25 cellular contexts compared by ENCODE assay signal in genomic region chr6:144129469-144129868, GRCh38. TPM values are rescaled to one million over a fixed set of nuclear protein-coding genes. Genes with fewer than 3 reads are reported as not detected.
DNase-seq lines count a peak whose midpoint lies in the region; ATAC-seq, FAIRE-seq and TF ChIP-seq lines count a peak whose summit lies in the region.
"Had no signal": no experiment of that assay in that cellular context is flagged by ENCODE, and none has a peak within 500 bp of the region (broad histone marks: within the 10 kb centered on the region; RNA-seq: fewer than 3 reads in every experiment).

No MANE protein-coding gene starts in this region.

- H3K27me3 ChIP-seq in HCT116 (ENCODE audit: insufficient read depth, low read length) (no peaks in the 10 kb centered on the region), GM12878 (replicated peaks in 1 of 2; ENCODE audit: control insufficient read depth in 2 of 2, insufficient read depth in 2 of 2, low read length in 1 of 2) (no peaks in the 10 kb centered on the region), neuronal stem cell (ENCODE audit: control insufficient read depth in 3 of 3, insufficient read depth in 3 of 3, low read depth in 1 of 3, low read length in 3 of 3) (peaks cover 0 to 4% (median 0%) of the 10 kb centered on the region in 3 experiments), aorta (ENCODE audit: control insufficient read depth in 1 of 2, insufficient read depth in 2 of 2, low read length in 1 of 2) (no peaks in the 10 kb centered on the region)
- H3K27me3 ChIP-seq in CD8-positive, alpha-beta T cell (ENCODE audit: insufficient read depth, low read length) = no peaks in the 10 kb centered on the region
- H3K27me3 ChIP-seq: MG63, SJCRH30 had no signal

- no peaks in the 10 kb centered on the region for H3K9me3 ChIP-seq in HCT116 (ENCODE audit: control insufficient read depth in 1 of 2, insufficient read depth in 1 of 2, low read depth in 1 of 2, low read length in 2 of 2)
- no peaks in the 10 kb centered on the region for H3K9me3 ChIP-seq in GM12878 (replicated peaks; ENCODE audit: control insufficient read depth, insufficient read depth, low read length)
- H3K9me3 ChIP-seq in neuronal stem cell (replicated peaks in 1 of 2; ENCODE audit: control insufficient read depth in 2 of 2, insufficient read depth in 1 of 2, low read depth in 1 of 2, low read length in 2 of 2) = no peaks in the 10 kb centered on the region
- H3K9me3 ChIP-seq in CD8-positive, alpha-beta T cell (ENCODE audit: low read length) = no peaks in the 10 kb centered on the region
- H3K9me3 ChIP-seq in aorta (ENCODE audit: control insufficient read depth, low read length) = peaks cover 2% of the 10 kb centered on the region
- H3K9me3 ChIP-seq: MG63, SJCRH30 had no signal

- no peaks in the 10 kb centered on the region for H3K79me2 ChIP-seq in HCT116 (ENCODE audit: insufficient read depth, low read length)
- H3K79me2 ChIP-seq in GM12878 (ENCODE audit: control insufficient read depth, insufficient read depth, low read length) = no peaks in the 10 kb centered on the region

- H2BK120ac ChIP-seq in neuronal stem cell (ENCODE audit: low read depth, low read length) = no peak overlapping the region

- no peak overlapping the region for H3K4ac ChIP-seq in neuronal stem cell (ENCODE audit: low read length)

- peaks cover 13% of the 10 kb centered on the region for H3K9me3 Mint-ChIP-seq in activated CD4-positive, alpha-beta T cell treated with anti-CD3 and anti-CD28 coated beads, Interleukin-2, amount 10 ng/mL, durations not matched to agents 24 days and 14 days
- H3K9me3 Mint-ChIP-seq in CD8-positive, alpha-beta T cell = no peaks in the 10 kb centered on the region

- H2AFZ ChIP-seq in HCT116 (ENCODE audit: low read depth, low read length, poor library complexity, severe bottlenecking) (peak overlapping the region; percentile 42), GM12878 (ENCODE audit: control insufficient read depth, low read depth, low read length) (peak overlapping the region; percentile 6), neuronal stem cell (ENCODE audit: low read length) (no peak overlapping the region)
- H2AFZ ChIP-seq: GM23248, PC-9 had no signal

- no TSS peak for BruUV-seq in HCT116 (replicated peaks; lab: Mats Ljungman, UMichigan)
- no TSS peak for BruUV-seq in GM12878 (replicated peaks; lab: Mats Ljungman, UMichigan)

- peak overlapping the region; percentile 40 for H3K27ac Mint-ChIP-seq in activated CD4-positive, alpha-beta T cell treated with anti-CD3 and anti-CD28 coated beads, Interleukin-2, amount 10 ng/mL, durations not matched to agents 24 days and 14 days
- no peak overlapping the region for H3K27ac Mint-ChIP-seq in CD8-positive, alpha-beta T cell

- no peak overlapping the region for H3K23ac ChIP-seq in neuronal stem cell (ENCODE audit: low read depth, low read length, poor library complexity)

- TF ChIP-seq POLR2A in HCT116 (IDR thresholded peaks at IDR 0.05; ENCODE audit: borderline replicate concordance, extremely low read depth, insufficient read depth, insufficient read length) = no peak
- no peak for TF ChIP-seq POLR2A in GM12878 (IDR thresholded peaks at IDR 0.05; ENCODE audit: low read depth, low read length)

- H3K14ac ChIP-seq in neuronal stem cell (ENCODE audit: low read length) = no peak overlapping the region

- H4K91ac ChIP-seq in neuronal stem cell (ENCODE audit: low read depth, low read length, poor library complexity) = no peak overlapping the region

- H3K9me2 ChIP-seq in HCT116 (ENCODE audit: insufficient read depth) = no peaks in the 10 kb centered on the region

- H3K4me1 Mint-ChIP-seq in activated CD4-positive, alpha-beta T cell treated with anti-CD3 and anti-CD28 coated beads, Interleukin-2, amount 10 ng/mL, durations not matched to agents 24 days and 14 days = peaks cover 19% of the 10 kb centered on the region
- H3K4me1 Mint-ChIP-seq in CD8-positive, alpha-beta T cell (ENCODE audit: low read depth) = no peaks in the 10 kb centered on the region

- H3K9ac ChIP-seq in HCT116 (ENCODE audit: low read length) (no peak overlapping the region), GM12878 (ENCODE audit: control insufficient read depth, insufficient read depth, low read length) (no peak overlapping the region), neuronal stem cell (ENCODE audit: low read depth, low read length, poor library complexity) (no peak overlapping the region)
- H3K9ac ChIP-seq: GM23248 had no signal

- intact Hi-C loops in activated CD4-positive, alpha-beta T cell treated with anti-CD3 and anti-CD28 coated beads, Interleukin-2, amount 10 ng/mL, durations not matched to agents 24 days and 14 days (cut with micrococcal nuclease) = no loop called here
- intact Hi-C loops in HCT116 (cut with micrococcal nuclease) (no loop called here), GM12878 (cut with micrococcal nuclease; ENCODE audit: unreplicated experiment) (no loop called here), aorta (cut with DNase I) (no loop called here)
- intact Hi-C loops in CD8-positive, alpha-beta T cell (cut with DNase I, micrococcal nuclease) = no loop called here

- RAD21 ChIA-PET in HCT116 (lab: Charles Lee; ENCODE audit: low non-redundant PET in 1 of 2, low total read pairs in 2 of 2, uncharacterized antibody in 2 of 2, unreplicated experiment in 2 of 2) = no interaction called here
- RAD21 ChIA-PET in GM12878 (lab: Charles Lee; ENCODE audit: unreplicated experiment) = interaction anchor here (0.8 to 1.0 kb wide), 2 partner anchors 11 to 61 kb away, joined by 3 read pairs; no protein-coding TSS in a partner anchor

- TF ChIP-seq CTCF in HCT116 (IDR thresholded peaks at IDR 0.05 in 2 of 3, conservative IDR thresholded peaks at IDR 0.05 in 1 of 3; ENCODE audit: borderline replicate concordance in 1 of 3, insufficient read depth in 1 of 3, low read depth in 2 of 3, low read length in 2 of 3) (no peak), GM12878 (IDR thresholded peaks at IDR 0.05 in 2 of 3, conservative IDR thresholded peaks at IDR 0.05 in 1 of 3; ENCODE audit: control insufficient read depth in 2 of 3, extremely low read depth in 1 of 3, insufficient read depth in 1 of 3, low read depth in 3 of 3, low read length in 3 of 3) (no peak)
- no peak for TF ChIP-seq CTCF in CD8-positive, alpha-beta T cell (IDR thresholded peaks at IDR 0.05)

- no peaks in the 10 kb centered on the region for H3K79me1 ChIP-seq in neuronal stem cell (ENCODE audit: low read depth, low read length)

- peak; percentile 37 for DNase-seq in activated CD4-positive, alpha-beta T cell treated with anti-CD3 and anti-CD28 coated beads, Interleukin-2, amount 10 ng/mL, durations not matched to agents 24 days and 14 days
- DNase-seq in activated CD4-positive, alpha-beta T cell treated with anti-CD3 and anti-CD28 coated beads, Interleukin-2, amount 50 U/mL, for 48 hours = no peak
- DNase-seq in HCT116 (ENCODE audit: low read depth, low spot score) (no peak), GM12878 (ENCODE audit: low read depth, low spot score) (no peak), neuronal stem cell (ENCODE audit: low spot score) (no peak), COR-L47 (lab: John Stamatoyannopoulos, UW) (no peak), aorta (no peak)
- no peak for DNase-seq in CD8-positive, alpha-beta T cell
- DNase-seq: CD4-positive, CD25-positive, alpha-beta regulatory T cell; GM23248; HCEC 1CT; KBM-7; MG63; NCI-H1105 treated with DMSO at 0.1 percent for 48 hours; NCI-H146; NCI-H1930; NCI-H2107; NCI-H446 treated with DMSO at 0.1 percent for 48 hours; NCI-H526; PC-9; SJCRH30 had no signal

- H3K4me3 ChIP-seq in HCT116 (replicated peaks in 1 of 2; ENCODE audit: low read depth in 1 of 2, low read length in 2 of 2) = no peak overlapping the region
- H3K4me3 ChIP-seq in GM12878 = no peak overlapping the region
- peak overlapping the region in 1 of 2 donors; percentile 68 for H3K4me3 ChIP-seq in neuronal stem cell (ENCODE audit: low read length in 2 of 2)
- H3K4me3 ChIP-seq in CD8-positive, alpha-beta T cell (ENCODE audit: low read depth, low read length) = no peak overlapping the region
- no peak overlapping the region for H3K4me3 ChIP-seq in aorta (ENCODE audit: low read length in 2 of 2)
- H3K4me3 ChIP-seq: GM23248, MG63, PC-9, SJCRH30 had no signal

- no peak for TF ChIP-seq EP300 in GM12878 (IDR thresholded peaks at IDR 0.05; ENCODE audit: borderline replicate concordance in 1 of 2, control insufficient read depth in 1 of 2, low read depth in 2 of 2, low read length in 2 of 2)

- no peak overlapping the region for H4K8ac ChIP-seq in neuronal stem cell (ENCODE audit: low read depth, low read length)

- H3K36me3 ChIP-seq in HCT116 (ENCODE audit: control insufficient read depth in 1 of 2, insufficient read depth in 2 of 2, low read length in 2 of 2) (no peaks in the 10 kb centered on the region), GM12878 (ENCODE audit: control insufficient read depth in 2 of 2, insufficient read depth in 2 of 2, low read length in 1 of 2) (no peaks in the 10 kb centered on the region), neuronal stem cell (replicated peaks in 1 of 2; ENCODE audit: control insufficient read depth in 2 of 2, insufficient read depth in 2 of 2, low read length in 2 of 2) (peaks cover 0 to 2% of the 10 kb centered on the region in 2 donors), aorta (ENCODE audit: control insufficient read depth in 1 of 2, insufficient read depth in 2 of 2, low read length in 1 of 2) (no peaks in the 10 kb centered on the region)
- H3K36me3 ChIP-seq in CD8-positive, alpha-beta T cell (ENCODE audit: insufficient read depth, low read length) = no peaks in the 10 kb centered on the region
- H3K36me3 ChIP-seq: MG63, SJCRH30 had no signal

- CTCF ChIA-PET in HCT116 (lab: Charles Lee) (no interaction called here), GM12878 (lab: Yijun Ruan, JAX) (interaction anchor here (0.5 to 3.7 kb wide), 5 partner anchors 24 to 90 kb away, joined by 3 to 12 read pairs (median 3); no protein-coding TSS in a partner anchor)
- CTCF ChIA-PET in CD8-positive, alpha-beta T cell (lab: Charles Lee) = no interaction called here

- H4K20me1 ChIP-seq in HCT116 (ENCODE audit: insufficient read depth) (no peaks in the 10 kb centered on the region), GM12878 (ENCODE audit: control insufficient read depth, insufficient read depth) (no peaks in the 10 kb centered on the region)

- no peak overlapping the region for H2BK12ac ChIP-seq in neuronal stem cell (ENCODE audit: low read length)

- H3K27ac ChIP-seq in HCT116 (ENCODE audit: low read depth, low read length) (no peak overlapping the region), GM12878 (ENCODE audit: control insufficient read depth, insufficient read depth) (no peak overlapping the region), neuronal stem cell (replicated peaks; ENCODE audit: low read length) (no peak overlapping the region), aorta (ENCODE audit: low read depth in 1 of 2, low read length in 2 of 2) (no peak overlapping the region)
- H3K27ac ChIP-seq in CD8-positive, alpha-beta T cell (ENCODE audit: low read depth, low read length) = no peak overlapping the region
- H3K27ac ChIP-seq: GM23248, PC-9, SJCRH30 had no signal

- H2AK5ac ChIP-seq in neuronal stem cell (ENCODE audit: low read depth, low read length) = no peak overlapping the region

- H3K36me3 Mint-ChIP-seq in activated CD4-positive, alpha-beta T cell treated with anti-CD3 and anti-CD28 coated beads, Interleukin-2, amount 10 ng/mL, durations not matched to agents 24 days and 14 days (ENCODE audit: low read depth) = no peaks in the 10 kb centered on the region
- no peaks in the 10 kb centered on the region for H3K36me3 Mint-ChIP-seq in CD8-positive, alpha-beta T cell
- H3K36me3 Mint-ChIP-seq: CD4-positive, CD25-positive, alpha-beta regulatory T cell had no signal

- no peak overlapping the region for H2BK15ac ChIP-seq in neuronal stem cell (ENCODE audit: low read length)

- H2BK5ac ChIP-seq in neuronal stem cell (ENCODE audit: low read length) = no peak overlapping the region

- H3K27me3 Mint-ChIP-seq in activated CD4-positive, alpha-beta T cell treated with anti-CD3 and anti-CD28 coated beads, Interleukin-2, amount 10 ng/mL, durations not matched to agents 24 days and 14 days = peaks cover 3% of the 10 kb centered on the region
- H3K27me3 Mint-ChIP-seq in CD8-positive, alpha-beta T cell (ENCODE audit: low read depth) = peaks cover 4% of the 10 kb centered on the region

- no peak overlapping the region for H3K4me2 ChIP-seq in HCT116 (ENCODE audit: low read length)
- no peak overlapping the region for H3K4me2 ChIP-seq in GM12878 (ENCODE audit: control insufficient read depth, insufficient read depth)
- H3K4me2 ChIP-seq in neuronal stem cell (ENCODE audit: insufficient read depth, low read length, poor library complexity, severe bottlenecking) = no peak overlapping the region
- H3K4me2 ChIP-seq: PC-9 had no signal

- TF ChIP-seq RAD21 in HCT116 (IDR thresholded peaks at IDR 0.05; ENCODE audit: low read depth) (no peak), GM12878 (IDR thresholded peaks at IDR 0.05; ENCODE audit: insufficient read depth, low read depth, low read length) (no peak)

- in situ Hi-C loops in GM12878 (cut with MboI) = no loop called here

- H3K4me1 ChIP-seq in HCT116 (ENCODE audit: control insufficient read depth in 1 of 2, insufficient read depth in 2 of 2, low read length in 2 of 2) = peaks cover 0 to 13% of the 10 kb centered on the region in 2 experiments; a peak in 2 of 4 replicates
- H3K4me1 ChIP-seq in GM12878 (ENCODE audit: control insufficient read depth, insufficient read depth, low read length) = peaks cover 5% of the 10 kb centered on the region
- peaks cover 0 to 2% of the 10 kb centered on the region in 2 donors for H3K4me1 ChIP-seq in neuronal stem cell (ENCODE audit: control insufficient read depth in 2 of 2, insufficient read depth in 1 of 2, low read depth in 1 of 2, low read length in 2 of 2)
- no peaks in the 10 kb centered on the region for H3K4me1 ChIP-seq in CD8-positive, alpha-beta T cell (ENCODE audit: insufficient read depth, low read length)
- H3K4me1 ChIP-seq in aorta (ENCODE audit: control insufficient read depth in 1 of 2, insufficient read depth in 2 of 2, low read length in 2 of 2) = peaks cover 0 to 4% of the 10 kb centered on the region in 2 donors
- H3K4me1 ChIP-seq: SJCRH30 had no signal

- SMC1A ChIA-PET in GM12878 (lab: Charles Lee; ENCODE audit: uncharacterized antibody, unreplicated experiment) = interaction anchor here (0.8 to 2.6 kb wide), 6 partner anchors 14 to 88 kb away, joined by 3 to 9 read pairs (median 6); no protein-coding TSS in a partner anchor

- 69% methylated on average over 6 of the region's 6 CpGs for WGBS in GM12878 (ENCODE audit: insufficient coverage, insufficient replicate concordance, low lambda C conversion rate, missing lambda C conversion rate)
- no CpG with 5 or more reads among the region's 6 CpGs for WGBS in neuronal stem cell (ENCODE audit: extremely low coverage in 2 of 2, insufficient read length in 2 of 2, insufficient replicate concordance in 1 of 2), 2 donors
- WGBS in aorta, 2 donors = 89 to 95% methylated on average over 6 of the region's 6 CpGs

- H3K18ac ChIP-seq in neuronal stem cell (ENCODE audit: low read length) = peak overlapping the region; percentile 3

- ATAC-seq in HCT116 (no peak), GM12878 (no peak), aorta (ENCODE audit: low FRiP score) (no peak)
- ATAC-seq in CD8-positive, alpha-beta T cell = no peak
- ATAC-seq: HepG2, Right ventricle myocardium inferior, SK-N-SH treated with all-trans-retinoic acid at 6 μM for 48 hours had no signal

- no peak overlapping the region for H3K4me3 Mint-ChIP-seq in activated CD4-positive, alpha-beta T cell treated with anti-CD3 and anti-CD28 coated beads, Interleukin-2, amount 10 ng/mL, durations not matched to agents 24 days and 14 days
- no peak overlapping the region for H3K4me3 Mint-ChIP-seq in CD8-positive, alpha-beta T cell
- H3K4me3 Mint-ChIP-seq: CD4-positive, CD25-positive, alpha-beta regulatory T cell had no signal

- FAIRE-seq in GM12878 (lab: Jason Lieb, UNC) = no peak
- FAIRE-seq: G401.6, HepG2 had no signal

- POLR2A ChIA-PET in HCT116 (lab: Charles Lee) = no interaction called here
- POLR2A ChIA-PET in GM12878 (lab: Charles Lee) = interaction anchor here (0.6 kb wide), 2 partner anchors 9 to 26 kb away, joined by 3 read pairs; no protein-coding TSS in a partner anchor
- POLR2A ChIA-PET in CD8-positive, alpha-beta T cell (lab: Charles Lee) = interaction anchor here (0.6 kb wide), 2 partner anchors 10 to 39 kb away, joined by 3 read pairs; no protein-coding TSS in a partner anchor

RNA-seq across cellular contexts. Expression of gene STX11, which starts 20.8 kb away (rescaled TPM):
- total RNA-seq in activated CD4-positive, alpha-beta T cell treated with anti-CD3 and anti-CD28 coated beads, Interleukin-2, amount 10 ng/mL, durations not matched to agents 24 days and 14 days = 15.5 and 15.6 TPM in 2 replicates
- total RNA-seq in HCT116 (2021; ENCODE audit: unreplicated experiment) (0.69 TPM), GM12878 (2014; rRNA removed) (21.3 and 22.0 TPM in 2 replicates), GM12878 (2014; rRNA removed; fragmentation: Illumina TruSeq; extraction: Trizol) (9.2 and 10.1 TPM in 2 replicates), GM12878 (2021) (20.9 and 23.2 TPM in 2 replicates), aorta (1 to 10 TPM; 6.5 to 7.0 TPM)
- 0.57 and 0.65 TPM in 2 replicates for polyA plus RNA-seq in HCT116 (2012)
- total RNA-seq in GM12878 (2013; cell fraction: nucleolus; rRNA removed) = 23.8 and 25.7 TPM in 2 replicates
- 8.4 TPM for polyA plus RNA-seq in GM12878 (2011; ENCODE audit: low read depth)
- polyA plus RNA-seq in GM12878 (2011; rRNA removed) (34.2 and 35.3 TPM in 2 replicates), GM12878 (2014; fragmentation: Illumina TruSeq; extraction: Trizol) (9.9 and 11.0 TPM in 2 replicates), GM12878 (2014; fragmentation: Nextera tagmentation; extraction: Ambion mirVana) (1 to 10 TPM in 1 of 2 experiments, under 1 TPM in 1; 0.66 to 2.3 TPM), GM12878 (2014; rRNA removed) (17.8 and 18.2 TPM in 2 replicates), GM12878 (2016; fragmentation: Nextera tagmentation; extraction: Ambion mirVana) (10 to 100 TPM; 37.7 to 38.1 TPM), aorta (1 to 10 TPM; 2.0 to 4.6 TPM)
- polyA plus RNA-seq in GM12878 (2011; cell fraction: cytosol; rRNA removed) = 34.9 and 44.9 TPM in 2 replicates
- 25.4 and 30.4 TPM in 2 replicates for polyA plus RNA-seq in GM12878 (2011; cell fraction: nucleus; rRNA removed)
- 14.9 and 16.3 TPM in 2 replicates for polyA plus RNA-seq in GM12878 (2012)
- 34.6 and 59.5 TPM in 2 replicates for polyA minus RNA-seq in GM12878 (2011; rRNA and poly(A)+ RNA removed)
- polyA minus RNA-seq in GM12878 (2011; cell fraction: cytosol; rRNA and poly(A)+ RNA removed) = 21.9 and 22.6 TPM in 2 replicates
- 13.5 and 24.3 TPM in 2 replicates for polyA minus RNA-seq in GM12878 (2011; cell fraction: nucleus; rRNA and poly(A)+ RNA removed)
- polyA plus RNA-seq in neuronal stem cell (2013, experiment 1 of 2) = 0.08 TPM
- polyA plus RNA-seq in neuronal stem cell (2013, experiment 2 of 2) = 0.08 TPM
- 10 to 100 TPM; 17.7 to 18.9 TPM for total RNA-seq in CD8-positive, alpha-beta T cell
- total RNA-seq: HepG2 had no signal

RNA-seq across cellular contexts. Expression of gene SF3B5, which starts 34.1 kb away (rescaled TPM):
- total RNA-seq in activated CD4-positive, alpha-beta T cell treated with anti-CD3 and anti-CD28 coated beads, Interleukin-2, amount 10 ng/mL, durations not matched to agents 24 days and 14 days = 214 and 217 TPM in 2 replicates
- total RNA-seq in HCT116 (2021; ENCODE audit: unreplicated experiment) = 173 TPM
- polyA plus RNA-seq in HCT116 (2012) = 224 and 267 TPM in 2 replicates
- total RNA-seq in GM12878 (2013; cell fraction: nucleolus; rRNA removed) = 22.1 and 31.4 TPM in 2 replicates
- total RNA-seq in GM12878 (2014; rRNA removed) = 275 and 288 TPM in 2 replicates
- total RNA-seq in GM12878 (2014; rRNA removed; fragmentation: Illumina TruSeq; extraction: Trizol) = 208 and 220 TPM in 2 replicates
- total RNA-seq in GM12878 (2021) = 259 and 261 TPM in 2 replicates
- polyA plus RNA-seq in GM12878 (2011; ENCODE audit: low read depth) = 210 TPM
- 131 and 269 TPM in 2 replicates for polyA plus RNA-seq in GM12878 (2011; rRNA removed)
- polyA plus RNA-seq in GM12878 (2011; cell fraction: cytosol; rRNA removed) = 502 and 575 TPM in 2 replicates
- polyA plus RNA-seq in GM12878 (2011; cell fraction: nucleus; rRNA removed) = 221 and 222 TPM in 2 replicates
- polyA plus RNA-seq in GM12878 (2012) = 198 and 217 TPM in 2 replicates
- polyA plus RNA-seq in GM12878 (2014; fragmentation: Illumina TruSeq; extraction: Trizol) = 107 and 336 TPM in 2 replicates
- 100 to 1,000 TPM; 700 to 864 TPM for polyA plus RNA-seq in GM12878 (2014; fragmentation: Nextera tagmentation; extraction: Ambion mirVana)
- 346 and 373 TPM in 2 replicates for polyA plus RNA-seq in GM12878 (2014; rRNA removed)
- 100 to 1,000 TPM; 423 to 467 TPM for polyA plus RNA-seq in GM12878 (2016; fragmentation: Nextera tagmentation; extraction: Ambion mirVana)
- polyA minus RNA-seq in GM12878 (2011; rRNA and poly(A)+ RNA removed) = 145 and 211 TPM in 2 replicates
- 58.7 and 78.2 TPM in 2 replicates for polyA minus RNA-seq in GM12878 (2011; cell fraction: cytosol; rRNA and poly(A)+ RNA removed)
- 61.8 and 82.0 TPM in 2 replicates for polyA minus RNA-seq in GM12878 (2011; cell fraction: nucleus; rRNA and poly(A)+ RNA removed)
- polyA plus RNA-seq in neuronal stem cell (2013, experiment 1 of 2) = 246 TPM
- 242 TPM for polyA plus RNA-seq in neuronal stem cell (2013, experiment 2 of 2)
- 100 to 1,000 TPM; 167 to 171 TPM for total RNA-seq in CD8-positive, alpha-beta T cell
- 10 to 100 TPM; 75.2 to 82.4 TPM for total RNA-seq in aorta
- polyA plus RNA-seq in aorta = 100 to 1,000 TPM; 152 to 183 TPM
